In genomic region chr11:36060926-36061325, GRCh38 we compare ENCODE assay signal across 18 cellular contexts.
"Had no signal": no experiment of that assay in that cellular context is flagged by ENCODE, and none has a peak within 500 bp of the region (broad histone marks: within the 10 kb centered on the region; RNA-seq: fewer than 3 reads in every experiment).

No MANE protein-coding gene starts in this region.

- H3K4me1 Mint-ChIP-seq: activated naive CD8-positive, alpha-beta T cell treated with anti-CD3 and anti-CD28 coated beads, Interleukin-2, amount 10 ng/mL, durations not matched to agents 7 days and 5 days; stimulated activated effector memory CD8-positive, alpha-beta T cell treated with anti-CD3 and anti-CD28 coated beads, Interleukin-12 subunit alpha, Interleukin-12 subunit beta, amount 100 ng/mL, for 72 hours had no signal

- H3K36me3 ChIP-seq: brain microvascular endothelial cell, pancreas, tibial artery, uterus had no signal

- H3K27ac ChIP-seq: brain microvascular endothelial cell, esophagus squamous epithelium, foreskin keratinocyte, pancreas, tibial artery, uterus had no signal

- H3K27ac Mint-ChIP-seq: activated naive CD8-positive, alpha-beta T cell treated with anti-CD3 and anti-CD28 coated beads, Interleukin-2, amount 10 ng/mL, durations not matched to agents 7 days and 5 days; stimulated activated effector memory CD8-positive, alpha-beta T cell treated with anti-CD3 and anti-CD28 coated beads, Interleukin-12 subunit alpha, Interleukin-12 subunit beta, amount 100 ng/mL, for 72 hours had no signal

- H3K36me3 Mint-ChIP-seq: activated naive CD8-positive, alpha-beta T cell treated with anti-CD3 and anti-CD28 coated beads, Interleukin-2, amount 10 ng/mL, durations not matched to agents 7 days and 5 days; stimulated activated effector memory CD8-positive, alpha-beta T cell treated with anti-CD3 and anti-CD28 coated beads, Interleukin-12 subunit alpha, Interleukin-12 subunit beta, amount 100 ng/mL, for 72 hours had no signal

- H3K27me3 ChIP-seq: brain microvascular endothelial cell, esophagus squamous epithelium, foreskin keratinocyte, pancreas, tibial artery, uterus had no signal

- H3K4me3 Mint-ChIP-seq: activated naive CD8-positive, alpha-beta T cell treated with anti-CD3 and anti-CD28 coated beads, Interleukin-2, amount 10 ng/mL, durations not matched to agents 7 days and 5 days; naive B cell; stimulated activated effector memory CD8-positive, alpha-beta T cell treated with anti-CD3 and anti-CD28 coated beads, Interleukin-12 subunit alpha, Interleukin-12 subunit beta, amount 100 ng/mL, for 72 hours had no signal

- ATAC-seq: activated CD4-positive, CD25-positive, alpha-beta regulatory T cell treated with anti-CD3 and anti-CD28 coated beads, Interleukin-2, amount 50 U/mL, for 24 hours; foreskin keratinocyte; stimulated activated effector memory CD8-positive, alpha-beta T cell treated with anti-CD3 and anti-CD28 coated beads, Interleukin-12 subunit alpha, Interleukin-12 subunit beta, amount 100 ng/mL, for 72 hours had no signal

- H3K9me3 ChIP-seq: esophagus squamous epithelium, pancreas had no signal

- H3K4me3 ChIP-seq: esophagus squamous epithelium, pancreas, tibial artery, uterus had no signal

- DNase-seq: activated CD4-positive, alpha-beta T cell treated with anti-CD3 and anti-CD28 coated beads, Interleukin-2, amount 50 U/mL, for 1 hour; activated CD8-positive, alpha-beta memory T cell treated with anti-CD3 and anti-CD28 coated beads for 24 hours; activated naive CD4-positive, alpha-beta T cell; activated naive CD8-positive, alpha-beta T cell treated with anti-CD3 and anti-CD28 coated beads, Interleukin-2, amount 10 ng/mL, durations not matched to agents 7 days and 5 days; brain microvascular endothelial cell; cortex of kidney; effector CD8-positive, alpha-beta T cell; esophagus squamous epithelium; foreskin keratinocyte; glutamatergic neuron; naive B cell; pancreas; retina; T-helper 9 cell; tibial artery; uterus had no signal

- H3K4me1 ChIP-seq: foreskin keratinocyte, pancreas, tibial artery, uterus had no signal
